15 cellular contexts compared by ENCODE assay signal in the genomic region with DNA sequence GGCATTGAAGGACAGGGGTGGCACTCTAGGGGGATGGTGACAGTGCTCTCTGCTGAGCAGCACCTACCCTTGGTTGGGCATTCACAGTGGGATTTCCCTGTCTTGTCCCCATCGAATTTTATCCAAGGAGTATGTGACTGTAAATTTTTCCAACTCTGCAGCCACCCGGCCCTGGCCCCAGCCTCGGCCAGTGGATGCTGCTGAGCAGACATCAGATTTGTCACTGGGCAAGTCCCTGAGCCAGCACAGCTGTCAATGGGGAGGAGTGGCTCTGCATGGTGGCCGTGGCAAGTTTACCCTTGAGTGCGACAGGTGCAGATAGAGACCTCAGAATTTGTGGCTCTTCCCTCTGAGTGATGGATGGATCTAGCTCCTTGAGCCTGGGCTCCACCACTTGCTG.
DNase-seq lines count a peak whose midpoint lies in the region; ATAC-seq and TF ChIP-seq lines count a peak whose summit lies in the region.
"Had no signal": no experiment of that assay in that cellular context is flagged by ENCODE, and none has a peak within 500 bp of the region (broad histone marks: within the 10 kb centered on the region; RNA-seq: fewer than 3 reads in every experiment).

No MANE protein-coding gene starts in this region.

- H3K9me3 ChIP-seq in WERI-Rb-1 (ENCODE audit: severe bottlenecking) = peaks cover 3% of the 10 kb centered on the region
- H3K9me3 ChIP-seq: BLaER1 had no signal

- H3K27ac ChIP-seq in WERI-Rb-1 = peak overlapping the region; percentile 12; the same call in 1 of the 2 replicates
- H3K27ac ChIP-seq: BLaER1 had no signal

- no peaks in the 10 kb centered on the region for H3K36me3 ChIP-seq in WERI-Rb-1
- no peaks in the 10 kb centered on the region for H3K36me3 ChIP-seq in H7 (replicated peaks; ENCODE audit: control insufficient read depth, insufficient read depth, low read length)
- H3K36me3 ChIP-seq: BLaER1 had no signal

- no peak for TF ChIP-seq CTCF in WERI-Rb-1 (IDR thresholded peaks at IDR 0.05; ENCODE audit: low read depth, low read length)

- no peaks in the 10 kb centered on the region for H3K27me3 ChIP-seq in WERI-Rb-1 (ENCODE audit: insufficient read depth, low read depth, severe bottlenecking)
- H3K27me3 ChIP-seq in H7 (ENCODE audit: control insufficient read depth, insufficient read depth, low read length) = no peaks in the 10 kb centered on the region; the same call in 1 of the 2 replicates
- H3K27me3 ChIP-seq: BLaER1 had no signal

- H3K4me3 ChIP-seq in WERI-Rb-1 (ENCODE audit: low read depth, low read length) (no peak overlapping the region), H7 (ENCODE audit: insufficient read depth, low read depth, low read length) (no peak overlapping the region)
- H3K4me3 ChIP-seq: BLaER1, GM23338 had no signal

- peak; percentile 70 for DNase-seq in NCI-H82 (lab: John Stamatoyannopoulos, UW)
- DNase-seq in NCI-H82 treated with DMSO at 0.1 percent for 48 hours (lab: John Stamatoyannopoulos, UW; ENCODE audit: unreplicated experiment) = no peak
- peak; percentile 60 for DNase-seq in WERI-Rb-1
- DNase-seq in mesenteric fat pad (ENCODE audit: low spot score) = peak; percentile 81
- DNase-seq in H7 = no peak
- DNase-seq in OCI-M2 (lab: John Stamatoyannopoulos, UW; ENCODE audit: unreplicated experiment) = no peak
- DNase-seq: 8988T; CD4-positive, alpha-beta memory T cell; DMS153; DMS79; GDM1 had no signal

- no peak for ATAC-seq in HG02852 (IDR thresholded peaks at IDR 0.05; ENCODE audit: unreplicated experiment)
- ATAC-seq: GM23338, HCT116 had no signal

Comparison
In these comparisons a context has a peak if more than half of its experiments do, and no peak if none do; other contexts are left out.
1. DNase-seq: peak in NCI-H82 (single experiment), WERI-Rb-1 (single experiment) and mesenteric fat pad (single experiment); none in NCI-H82 treated with DMSO at 0.1 percent for 48 hours (single experiment), H7 (single experiment) and OCI-M2 (single experiment).